ENCODE assay signal across 14 cellular contexts in the genomic region with DNA sequence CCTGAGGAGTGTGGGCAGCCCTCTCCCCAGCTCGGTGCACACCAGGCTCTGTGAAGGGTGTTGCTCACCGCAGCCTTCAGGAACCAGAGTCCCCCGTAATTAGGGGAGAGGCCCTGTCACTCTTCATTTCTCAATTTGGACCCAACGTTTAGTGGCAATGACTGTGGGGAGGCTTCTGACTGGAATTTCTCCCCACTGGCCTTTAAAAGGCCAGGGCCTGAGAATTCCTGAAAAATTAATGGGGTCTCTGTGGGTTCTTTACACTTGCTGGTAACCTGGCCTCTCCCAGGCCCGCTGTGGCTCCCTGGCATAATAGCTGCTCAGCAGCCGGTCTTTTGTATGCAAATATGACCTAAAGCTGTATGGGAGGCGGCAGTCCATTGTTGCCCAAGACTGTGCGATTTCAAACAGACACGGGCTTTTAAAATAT.
DNase-seq lines count a peak whose midpoint lies in the region; ATAC-seq and TF ChIP-seq lines count a peak whose summit lies in the region.
"Had no signal": no experiment of that assay in that cellular context is flagged by ENCODE, and none has a peak within 500 bp of the region (broad histone marks: within the 10 kb centered on the region; RNA-seq: fewer than 3 reads in every experiment).

No MANE protein-coding gene starts in this region.

- TF ChIP-seq POLR2A in testis (IDR thresholded peaks at IDR 0.05), result no peak

- 75 to 82% methylated on average over 7 to 9 of the region's 9 CpGs for WGBS in testis, 2 donors

- peak overlapping the region; percentile 57 for H3K4me3 ChIP-seq in iPS-20b (ENCODE audit: low read length)
- no peak overlapping the region for H3K4me3 ChIP-seq in testis
- H3K4me3 ChIP-seq: cardiac muscle cell, gastroesophageal sphincter, uterus had no signal

- ATAC-seq in stimulated activated effector memory CD8-positive, alpha-beta T cell treated with anti-CD3 and anti-CD28 coated beads, Interleukin-12 subunit alpha, Interleukin-12 subunit beta, amount 100 ng/mL, for 72 hours, result no peak
- ATAC-seq: gastroesophageal sphincter had no signal

- no peaks in the 10 kb centered on the region for H3K27me3 ChIP-seq in iPS-20b (ENCODE audit: insufficient read depth, low read length)
- H3K27me3 ChIP-seq in testis, result no peaks in the 10 kb centered on the region
- H3K27me3 ChIP-seq: cardiac muscle cell, gastroesophageal sphincter, uterus had no signal

- no peaks in the 10 kb centered on the region for H3K36me3 ChIP-seq in iPS-20b (ENCODE audit: insufficient read depth, low read depth, low read length)
- H3K36me3 ChIP-seq in testis (ENCODE audit: low read depth, missing control alignments), result no peaks in the 10 kb centered on the region
- H3K36me3 ChIP-seq: cardiac muscle cell, gastroesophageal sphincter, uterus had no signal

- no peak overlapping the region for H3K4me3 Mint-ChIP-seq in HFFc6
- H3K4me3 Mint-ChIP-seq in stimulated activated effector memory CD8-positive, alpha-beta T cell treated with anti-CD3 and anti-CD28 coated beads, Interleukin-12 subunit alpha, Interleukin-12 subunit beta, amount 100 ng/mL, for 72 hours, result no peak overlapping the region
- H3K4me3 Mint-ChIP-seq in activated naive CD4-positive, alpha-beta T cell treated with anti-CD3 and anti-CD28 coated beads, Interleukin-2, amount 10 ng/mL, durations not matched to agents 7 days and 5 days, result no peak overlapping the region
- H3K4me3 Mint-ChIP-seq: activated naive CD4-positive, alpha-beta T cell treated with anti-CD3 and anti-CD28 coated beads, Interleukin-2, amount 50 U/mL, for 24 hours; CD4-positive, alpha-beta memory T cell had no signal

- no peaks in the 10 kb centered on the region for H3K9me3 Mint-ChIP-seq in HFFc6
- H3K9me3 Mint-ChIP-seq in stimulated activated effector memory CD8-positive, alpha-beta T cell treated with anti-CD3 and anti-CD28 coated beads, Interleukin-12 subunit alpha, Interleukin-12 subunit beta, amount 100 ng/mL, for 72 hours, result peaks cover 5% of the 10 kb centered on the region
- no peaks in the 10 kb centered on the region for H3K9me3 Mint-ChIP-seq in activated naive CD4-positive, alpha-beta T cell treated with anti-CD3 and anti-CD28 coated beads, Interleukin-2, amount 10 ng/mL, durations not matched to agents 7 days and 5 days
- H3K9me3 Mint-ChIP-seq: activated naive CD4-positive, alpha-beta T cell treated with anti-CD3 and anti-CD28 coated beads, Interleukin-2, amount 50 U/mL, for 24 hours; CD4-positive, alpha-beta memory T cell had no signal

- H3K9me3 ChIP-seq in iPS-20b (ENCODE audit: insufficient read depth, low read depth, low read length) (no peaks in the 10 kb centered on the region), testis (no peaks in the 10 kb centered on the region)
- H3K9me3 ChIP-seq: gastroesophageal sphincter, uterus had no signal

- peak overlapping the region; percentile 15; the same call in 1 of the 2 replicates for H3K27ac Mint-ChIP-seq in HFFc6
- peak overlapping the region; percentile 1 for H3K27ac Mint-ChIP-seq in stimulated activated effector memory CD8-positive, alpha-beta T cell treated with anti-CD3 and anti-CD28 coated beads, Interleukin-12 subunit alpha, Interleukin-12 subunit beta, amount 100 ng/mL, for 72 hours
- no peak overlapping the region for H3K27ac Mint-ChIP-seq in activated naive CD4-positive, alpha-beta T cell treated with anti-CD3 and anti-CD28 coated beads, Interleukin-2, amount 10 ng/mL, durations not matched to agents 7 days and 5 days
- H3K27ac Mint-ChIP-seq: activated naive CD4-positive, alpha-beta T cell treated with anti-CD3 and anti-CD28 coated beads, Interleukin-2, amount 50 U/mL, for 24 hours had no signal

- peaks cover 1% of the 10 kb centered on the region; the same call in 1 of the 2 replicates for H3K27me3 Mint-ChIP-seq in HFFc6 (ENCODE audit: insufficient read depth)
- no peaks in the 10 kb centered on the region for H3K27me3 Mint-ChIP-seq in activated naive CD4-positive, alpha-beta T cell treated with anti-CD3 and anti-CD28 coated beads, Interleukin-2, amount 10 ng/mL, durations not matched to agents 7 days and 5 days
- H3K27me3 Mint-ChIP-seq: activated naive CD4-positive, alpha-beta T cell treated with anti-CD3 and anti-CD28 coated beads, Interleukin-2, amount 50 U/mL, for 24 hours; CD4-positive, alpha-beta memory T cell had no signal

- intact Hi-C loops in testis (cut with DNase I; ENCODE audit: low total_unique reads), result no loop called here

- DNase-seq in HFFc6 (no peak), NCI-H526 treated with DMSO at 0.1 percent for 48 hours (lab: John Stamatoyannopoulos, UW) (peak; percentile 43), testis (no peak)
- no peak for DNase-seq in stimulated activated effector memory CD8-positive, alpha-beta T cell treated with anti-CD3 and anti-CD28 coated beads, Interleukin-12 subunit alpha, Interleukin-12 subunit beta, amount 100 ng/mL, for 72 hours (ENCODE audit: low spot score in 2 of 2)
- DNase-seq in activated T-cell treated with anti-CD3 and anti-CD28 coated beads, Interleukin-2, amount 50 U/mL, for 48 hours, result no peak
- DNase-seq in activated naive CD4-positive, alpha-beta T cell treated with anti-CD3 and anti-CD28 coated beads, Interleukin-2, amount 10 ng/mL, durations not matched to agents 7 days and 5 days, result no peak
- DNase-seq: CD4-positive, alpha-beta memory T cell; NCI-H1930; stimulated activated CD8-positive, alpha-beta memory T cell treated with anti-CD3 and anti-CD28 coated beads, Interleukin-4, amount 100 ng/mL, for 48 hours; uterus had no signal

- CTCF ChIA-PET in activated naive CD4-positive, alpha-beta T cell treated with anti-CD3 and anti-CD28 coated beads, Interleukin-2, amount 10 ng/mL, durations not matched to agents 7 days and 5 days (lab: Charles Lee), result no interaction called here

- peaks cover 6% of the 10 kb centered on the region for H3K36me3 Mint-ChIP-seq in HFFc6 (ENCODE audit: low read depth)
- H3K36me3 Mint-ChIP-seq in stimulated activated effector memory CD8-positive, alpha-beta T cell treated with anti-CD3 and anti-CD28 coated beads, Interleukin-12 subunit alpha, Interleukin-12 subunit beta, amount 100 ng/mL, for 72 hours, result peaks cover 13% of the 10 kb centered on the region
- peaks cover 1% of the 10 kb centered on the region for H3K36me3 Mint-ChIP-seq in activated naive CD4-positive, alpha-beta T cell treated with anti-CD3 and anti-CD28 coated beads, Interleukin-2, amount 10 ng/mL, durations not matched to agents 7 days and 5 days

- TF ChIP-seq CTCF in HFFc6 (IDR thresholded peaks at IDR 0.05), result no peak
- no peak for TF ChIP-seq CTCF in testis (IDR thresholded peaks at IDR 0.05)

- peaks cover 43% of the 10 kb centered on the region for H3K4me1 Mint-ChIP-seq in HFFc6 (ENCODE audit: low read depth)
- H3K4me1 Mint-ChIP-seq in stimulated activated effector memory CD8-positive, alpha-beta T cell treated with anti-CD3 and anti-CD28 coated beads, Interleukin-12 subunit alpha, Interleukin-12 subunit beta, amount 100 ng/mL, for 72 hours, result peaks cover 68% of the 10 kb centered on the region
- peaks cover 23% of the 10 kb centered on the region for H3K4me1 Mint-ChIP-seq in activated naive CD4-positive, alpha-beta T cell treated with anti-CD3 and anti-CD28 coated beads, Interleukin-2, amount 10 ng/mL, durations not matched to agents 7 days and 5 days

- H3K4me1 ChIP-seq in iPS-20b (ENCODE audit: insufficient read depth, low read length) (peaks cover 32% of the 10 kb centered on the region), testis (peaks cover 9% of the 10 kb centered on the region)
- H3K4me1 ChIP-seq: gastroesophageal sphincter, uterus had no signal

- peak overlapping the region; percentile 69 for H3K9ac ChIP-seq in iPS-20b (ENCODE audit: low read depth, low read length)

- peak overlapping the region; percentile 40 for H3K27ac ChIP-seq in iPS-20b (ENCODE audit: low read length)
- peak overlapping the region in 1 of 2 donors; percentile 70 for H3K27ac ChIP-seq in testis
- H3K27ac ChIP-seq: cardiac muscle cell, gastroesophageal sphincter, uterus had no signal
